In genomic region chr2:27049422-27050280, GRCh38 we compare ENCODE assay signal across 8 cellular contexts. TPM values are rescaled to one million over a fixed set of nuclear protein-coding genes. Genes with fewer than 3 reads are reported as not detected.
DNase-seq lines count a peak whose midpoint lies in the region; ATAC-seq and TF ChIP-seq lines count a peak whose summit lies in the region.

No MANE protein-coding gene starts in this region.

- DNase-seq in activated T-cell treated with anti-CD3 and anti-CD28 coated beads for 24 hours (ENCODE audit: low read depth) (peak; percentile 61), fibroblast of the aortic adventitia (ENCODE audit: low read depth) (no peak), omental fat pad (ENCODE audit: low spot score) (no peak), tibial artery (peak in 1 of 2 donors; percentile 77), NCI-H2081 treated with DMSO at 0.1 percent for 48 hours (lab: John Stamatoyannopoulos, UW) (no peak)

- H3K4me3 ChIP-seq in BLaER1 (peak overlapping the region; percentile 81), HUES64 (ENCODE audit: low read length) (peak overlapping the region; percentile 66), fibroblast of the aortic adventitia (ENCODE audit: low read depth, low read length) (peak overlapping the region; percentile 86), tibial artery (peak overlapping the region; percentile 75 to 98)

- H3K36me3 ChIP-seq in BLaER1 (peaks cover 21% of the 10 kb centered on the region), HUES64 (ENCODE audit: insufficient read depth, low read length) (peaks cover 13% of the 10 kb centered on the region), tibial artery (peaks cover under 1 to 15% (median 5%) of the 10 kb centered on the region in 3 donors)

- WGBS in HUES64: 12% methylated on average over 52 of the region's 52 CpGs

- H4K20me1 ChIP-seq in BLaER1: no peaks in the 10 kb centered on the region

- peak overlapping the region; percentile 79 for H3K27ac ChIP-seq in BLaER1
- peak overlapping the region; percentile 17; the same call in 1 of the 2 replicates for H3K27ac ChIP-seq in HUES64 (ENCODE audit: low read depth, low read length)
- peak overlapping the region; percentile 91 to 98 for H3K27ac ChIP-seq in tibial artery

- H3K9ac ChIP-seq in BLaER1 (peak overlapping the region; percentile 84), HUES64 (ENCODE audit: low read depth, low read length) (peak overlapping the region; percentile 63)

- H3K27me3 ChIP-seq in BLaER1: no peaks in the 10 kb centered on the region
- no peaks in the 10 kb centered on the region for H3K27me3 ChIP-seq in HUES64 (ENCODE audit: insufficient read depth, low read length)
- no peaks in the 10 kb centered on the region for H3K27me3 ChIP-seq in tibial artery

- H3K9me3 ChIP-seq in BLaER1 (no peaks in the 10 kb centered on the region), HUES64 (ENCODE audit: insufficient read depth, low read depth, low read length) (no peaks in the 10 kb centered on the region), tibial artery (no peaks in the 10 kb centered on the region)

- ATAC-seq in GM19452 (IDR thresholded peaks at IDR 0.05; ENCODE audit: unreplicated experiment) (peak; percentile 30), omental fat pad (ENCODE audit: low FRiP score) (peak; percentile 44)

- TF ChIP-seq CTCF in fibroblast of the aortic adventitia (IDR thresholded peaks at IDR 0.05; ENCODE audit: insufficient read depth, low read length) (no peak), omental fat pad (IDR thresholded peaks at IDR 0.05) (no peak), tibial artery (IDR thresholded peaks at IDR 0.05) (no peak)

- intact Hi-C loops in tibial artery (cut with DNase I; ENCODE audit: low total_unique reads): loop anchor here (5.0 kb wide), 1 partner anchor 38 kb away; the partner anchor contains the start of gene KHK

- H3K4me2 ChIP-seq in BLaER1: peak overlapping the region; percentile 94

- H3K4me1 ChIP-seq in BLaER1 (peaks cover 28% of the 10 kb centered on the region), HUES64 (ENCODE audit: insufficient read depth, low read length) (no peaks in the 10 kb centered on the region), tibial artery (peaks cover 0 to 18% (median 12%) of the 10 kb centered on the region in 4 donors)

RNA-seq across cellular contexts. Expression of gene AGBL5, which starts 1.8 kb away (rescaled TPM):
- polyA plus RNA-seq in HUES64 (2013, experiment 1 of 2): 35.8 TPM
- polyA plus RNA-seq in HUES64 (2013, experiment 2 of 2): 52.5 TPM
- total RNA-seq in fibroblast of the aortic adventitia (ENCODE audit: low replicate concordance): 17.5 and 25.3 TPM in 2 replicates
- 10 to 100 TPM in 2 of 4 donors, 1 to 10 TPM in 2; 6.8 to 14.4 (median 10.3) TPM for total RNA-seq in omental fat pad

RNA-seq across cellular contexts. Expression of gene TMEM214, which starts 16.9 kb away (rescaled TPM):
- 31.8 TPM for polyA plus RNA-seq in HUES64 (2013, experiment 1 of 2)
- 38.0 TPM for polyA plus RNA-seq in HUES64 (2013, experiment 2 of 2)
- total RNA-seq in fibroblast of the aortic adventitia (ENCODE audit: low replicate concordance) (10.3 and 71.6 TPM in 2 replicates), omental fat pad (10 to 100 TPM; 52.4 to 76.0 (median 64.7) TPM)

RNA-seq across cellular contexts. Expression of gene OST4, which starts 21.8 kb away (rescaled TPM):
- 170 TPM for polyA plus RNA-seq in HUES64 (2013, experiment 1 of 2)
- polyA plus RNA-seq in HUES64 (2013, experiment 2 of 2): 183 TPM
- total RNA-seq in fibroblast of the aortic adventitia (ENCODE audit: low replicate concordance) (36.5 and 300 TPM in 2 replicates), omental fat pad (100 to 1,000 TPM; 221 to 396 (median 282) TPM)

RNA-seq across cellular contexts. Expression of gene EMILIN1, which starts 28.8 kb away (rescaled TPM):
- polyA plus RNA-seq in HUES64 (2013, experiment 1 of 2): 5.9 TPM
- 8.4 TPM for polyA plus RNA-seq in HUES64 (2013, experiment 2 of 2)
- total RNA-seq in fibroblast of the aortic adventitia (ENCODE audit: low replicate concordance): 81.3 and 153 TPM in 2 replicates
- total RNA-seq in omental fat pad: 10 to 100 TPM; 27.5 to 62.7 (median 41.2) TPM

RNA-seq across cellular contexts. Expression of gene KHK, which starts 36.9 kb away (rescaled TPM):
- 4.0 TPM for polyA plus RNA-seq in HUES64 (2013, experiment 1 of 2)
- 3.6 TPM for polyA plus RNA-seq in HUES64 (2013, experiment 2 of 2)
- total RNA-seq in fibroblast of the aortic adventitia (ENCODE audit: low replicate concordance): 1.7 and 2.3 TPM in 2 replicates
- total RNA-seq in omental fat pad: 1 to 10 TPM; 1.6 to 3.3 (median 2.1) TPM

Comparison
In these comparisons a context has a peak if more than half of its experiments do, and no peak if none do; other contexts are left out.
1. H3K27ac ChIP-seq: peak in every context shown above with its lines; median percentile 94 in tibial artery; 79 in BLaER1; 17 in HUES64.